Comparison of ENCODE assay signal across 10 cellular contexts in the genomic region with DNA sequence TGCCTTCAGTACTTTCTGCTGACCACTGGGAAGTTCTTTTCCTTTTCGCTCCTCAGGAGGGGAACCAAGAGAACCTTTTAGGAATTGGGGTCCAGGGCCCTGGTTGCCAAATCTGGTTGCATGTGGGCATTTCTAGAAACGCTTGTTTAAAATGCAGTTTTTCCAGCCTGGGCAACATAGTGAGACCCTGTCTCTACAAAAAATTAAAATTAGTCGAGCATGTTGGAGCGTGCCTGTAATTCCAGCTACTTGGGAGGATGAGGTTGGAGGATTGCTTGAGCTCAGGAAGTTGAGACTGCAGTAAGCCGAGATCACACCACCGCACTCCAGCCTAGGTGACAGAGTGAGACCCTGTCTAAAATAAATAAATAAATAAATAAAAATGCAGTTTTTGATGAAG. TPM values are rescaled to one million over a fixed set of nuclear protein-coding genes. Genes with fewer than 3 reads are reported as not detected.
DNase-seq lines count a peak whose midpoint lies in the region; ATAC-seq and TF ChIP-seq lines count a peak whose summit lies in the region.
"Had no signal": no experiment of that assay in that cellular context is flagged by ENCODE, and none has a peak within 500 bp of the region (broad histone marks: within the 10 kb centered on the region; RNA-seq: fewer than 3 reads in every experiment).

No MANE protein-coding gene starts in this region.

- H3K9ac ChIP-seq in BLaER1 treated with 17β-estradiol and CSF1 and Interleukin-3, amounts not matched to agents 10 nM and 100 nM, result peak overlapping the region; percentile 66 to 89 (median 82); a peak in 20 of 22 replicates
- no peak overlapping the region for H3K9ac ChIP-seq in muscle layer of colon (ENCODE audit: low read length)

- H3K4me2 ChIP-seq in BLaER1 treated with 17β-estradiol and CSF1 and Interleukin-3, amounts not matched to agents 10 nM and 100 nM, result peak overlapping the region; percentile 91 to 98 (median 95)

- H3K36me3 ChIP-seq in BLaER1 treated with 17β-estradiol and CSF1 and Interleukin-3, amounts not matched to agents 10 nM and 100 nM, result peaks cover 0 to 36% (median 19%) of the 10 kb centered on the region in 11 experiments; a peak in 16 of 22 replicates
- peaks cover 26% of the 10 kb centered on the region for H3K36me3 ChIP-seq in muscle layer of colon (ENCODE audit: insufficient read depth, low read length)

- H3K27ac Mint-ChIP-seq in brain, result no peak overlapping the region

- no peaks in the 10 kb centered on the region for H4K20me1 ChIP-seq in BLaER1 treated with 17β-estradiol and CSF1 and Interleukin-3, amounts not matched to agents 10 nM and 100 nM

- no peak for TF ChIP-seq CTCF in brain (conservative IDR thresholded peaks at IDR 0.05)

- peaks cover 3% of the 10 kb centered on the region for H3K27me3 Mint-ChIP-seq in brain

- DNase-seq in Jurkat, Clone E6-1 (ENCODE audit: low read depth, low spot score), result no peak
- DNase-seq in GM19238 (ENCODE audit: insufficient read length, low spot score) (no peak), HEK293T (ENCODE audit: extremely low spot score) (no peak)
- DNase-seq: activated CD4-positive, alpha-beta T cell treated with anti-CD3 and anti-CD28 coated beads, Interleukin-2, amount 50 U/mL, for 4 hours had no signal

- peak overlapping the region; percentile 78 to 91 (median 89) for H3K4me3 Mint-ChIP-seq in brain

- POLR2A ChIA-PET in HEK293T (lab: Yijun Ruan, JAX), result interaction anchor here (0.6 to 3.8 kb wide), 12 partner anchors 9 to 121 kb away, joined by 3 to 34 read pairs (median 6); partner anchors contain the start of genes CDK5RAP3, OSBPL7, SCRN2 and SP2

- peaks cover 0 to 12% (median 6%) of the 10 kb centered on the region in 11 experiments; a peak in 9 of 22 replicates for H3K9me3 ChIP-seq in BLaER1 treated with 17β-estradiol and CSF1 and Interleukin-3, amounts not matched to agents 10 nM and 100 nM (replicated peaks in 1 of 11)
- no peaks in the 10 kb centered on the region for H3K9me3 ChIP-seq in muscle layer of colon (ENCODE audit: low read length)

- H3K9me3 Mint-ChIP-seq in brain, result no peaks in the 10 kb centered on the region

- peak overlapping the region in 7 of 11 experiments; percentile 76 to 81 (median 79); a peak in 9 of 22 replicates for H3K27ac ChIP-seq in BLaER1 treated with 17β-estradiol and CSF1 and Interleukin-3, amounts not matched to agents 10 nM and 100 nM
- peak overlapping the region; percentile 73 for H3K27ac ChIP-seq in muscle layer of colon (ENCODE audit: low read depth, low read length)

- H3K4me1 ChIP-seq in BLaER1 treated with 17β-estradiol and CSF1 and Interleukin-3, amounts not matched to agents 10 nM and 100 nM, result peaks cover 41 to 72% (median 62%) of the 10 kb centered on the region in 10 experiments
- peaks cover 22% of the 10 kb centered on the region for H3K4me1 ChIP-seq in muscle layer of colon (ENCODE audit: insufficient read depth, low read length)

- H3K36me3 Mint-ChIP-seq in brain, result no peaks in the 10 kb centered on the region

- H3K4me1 Mint-ChIP-seq in brain, result peaks cover 38% of the 10 kb centered on the region

- H3K4me3 ChIP-seq in BLaER1 treated with 17β-estradiol and CSF1 and Interleukin-3, amounts not matched to agents 10 nM and 100 nM, result peak overlapping the region; percentile 67 to 89 (median 79); a peak in 19 of 20 replicates
- peak overlapping the region; percentile 84 for H3K4me3 ChIP-seq in Jurkat, Clone E6-1 (ENCODE audit: low read length)
- peak overlapping the region in 1 of 2 donors; percentile 84 for H3K4me3 ChIP-seq in muscle layer of colon (ENCODE audit: low read depth in 1 of 2, low read length in 2 of 2)

- CTCF ChIA-PET in HEK293T (lab: Yijun Ruan, JAX), result interaction anchor here (0.6 to 1.8 kb wide), 4 partner anchors 15 to 101 kb away, joined by 3 to 9 read pairs (median 4); partner anchors contain the start of genes CDK5RAP3, PRR15L and SCRN2

- ATAC-seq in HG02623 (IDR thresholded peaks at IDR 0.05; ENCODE audit: unreplicated experiment), result no peak
- no peak for ATAC-seq in HG02642 (IDR thresholded peaks at IDR 0.05; ENCODE audit: poor library complexity, unreplicated experiment)
- ATAC-seq: foreskin keratinocyte had no signal

- H3K27me3 ChIP-seq in BLaER1 treated with 17β-estradiol and CSF1 and Interleukin-3, amounts not matched to agents 10 nM and 100 nM, result no peaks in the 10 kb centered on the region
- H3K27me3 ChIP-seq in muscle layer of colon (ENCODE audit: control insufficient read depth in 1 of 2, insufficient read depth in 2 of 2, low read length in 2 of 2), result no peaks in the 10 kb centered on the region
- H3K27me3 ChIP-seq: foreskin keratinocyte had no signal

TF ChIP-seq in HEK293T, 16 proteins besides CTCF, POLR2A, EP300 and RAD21:
- TF ChIP-seq FOXM1 (IDR thresholded peaks at IDR 0.05; ENCODE audit: borderline replicate concordance) (no peak), FOXA1 (IDR thresholded peaks at IDR 0.05) (no peak), SP1 (IDR thresholded peaks at IDR 0.05) (no peak), ELF4 (IDR thresholded peaks at IDR 0.05) (no peak), LEF1 (IDR thresholded peaks at IDR 0.05; ENCODE audit: borderline replicate concordance) (no peak), ZNF384 (IDR thresholded peaks at IDR 0.05) (no peak), HDGF (IDR thresholded peaks at IDR 0.05; ENCODE audit: borderline replicate concordance) (no peak), TARDBP (IDR thresholded peaks at IDR 0.05) (no peak), FOXK2 (IDR thresholded peaks at IDR 0.05) (no peak), L3MBTL2 (conservative IDR thresholded peaks at IDR 0.05) (no peak), NFRKB (IDR thresholded peaks at IDR 0.05) (no peak)

RNA-seq across cellular contexts. Expression of gene PNPO, which starts 1.2 kb away (rescaled TPM):
- polyA plus RNA-seq in Jurkat, Clone E6-1 (2012; ENCODE audit: insufficient read depth, insufficient read length), result 23.6 TPM
- polyA plus RNA-seq in brain (ENCODE audit: insufficient read depth, low read depth, low replicate concordance), result 24.4 TPM

RNA-seq across cellular contexts. Expression of gene PRR15L, which starts 15.1 kb away (rescaled TPM):
- not detected for polyA plus RNA-seq in Jurkat, Clone E6-1 (2012; ENCODE audit: insufficient read depth, insufficient read length)
- 30.5 TPM for polyA plus RNA-seq in brain (ENCODE audit: insufficient read depth, low read depth, low replicate concordance)
- polyA plus RNA-seq: foreskin keratinocyte had no signal

RNA-seq across cellular contexts. Expression of gene CDK5RAP3, which starts 28.3 kb away (rescaled TPM):
- polyA plus RNA-seq in Jurkat, Clone E6-1 (2012; ENCODE audit: insufficient read depth, insufficient read length), result 386 TPM
- 106 TPM for polyA plus RNA-seq in brain (ENCODE audit: insufficient read depth, low read depth, low replicate concordance)

RNA-seq across cellular contexts. Expression of gene SP2, which starts 46.5 kb away (rescaled TPM):
- 12.6 TPM for polyA plus RNA-seq in Jurkat, Clone E6-1 (2012; ENCODE audit: insufficient read depth, insufficient read length)
- 31.6 TPM for polyA plus RNA-seq in brain (ENCODE audit: insufficient read depth, low read depth, low replicate concordance)
